8 cellular contexts compared by ENCODE assay signal in genomic region chr11:47553417-47553746, GRCh38. TPM values are rescaled to one million over a fixed set of nuclear protein-coding genes. Genes with fewer than 3 reads are reported as not detected.
A peak's percentile ranks its signal among the peaks of the same experiment; 100 is the strongest.
DNase-seq lines count a peak whose midpoint lies in the region; ATAC-seq, FAIRE-seq and TF ChIP-seq lines count a peak whose summit lies in the region.

No MANE protein-coding gene starts in this region.

- peak overlapping the region; percentile 47 for H3K27ac ChIP-seq in astrocyte (ENCODE audit: low read depth, low read length)
- peak overlapping the region; percentile 94 for H3K27ac ChIP-seq in left lung
- peak overlapping the region; percentile 94 to 96 for H3K27ac ChIP-seq in tibial artery

- H3K27me3 Mint-ChIP-seq in astrocyte (ENCODE audit: low read depth, unreplicated experiment): no peaks in the 10 kb centered on the region

- intact Hi-C loops in left lung (cut with DNase I): loop anchor here in 1 of 2 donors (10.0 kb wide), 1 partner anchor 69 kb away; no protein-coding TSS in a partner anchor
- intact Hi-C loops in tibial artery (cut with DNase I; ENCODE audit: low total_unique reads): loop anchor here (10.0 kb wide), 1 partner anchor 59 kb away; no protein-coding TSS in a partner anchor

- H3K4me1 Mint-ChIP-seq in astrocyte (ENCODE audit: low read depth, unreplicated experiment): peaks cover 13% of the 10 kb centered on the region

- H3K4me3 ChIP-seq in BJ (ENCODE audit: low read depth, low read length) (peak overlapping the region; percentile 31), astrocyte (ENCODE audit: insufficient read depth, low read depth, low read length) (peak overlapping the region; percentile 76), left lung (peak overlapping the region; percentile 96 to 98), tibial artery (peak overlapping the region; percentile 97 to 98)

- H3K9me3 ChIP-seq in astrocyte (ENCODE audit: insufficient read depth, low read depth, low read length) (no peaks in the 10 kb centered on the region), left lung (no peaks in the 10 kb centered on the region), tibial artery (no peaks in the 10 kb centered on the region)

- peak overlapping the region; percentile 97 for H3K4me2 ChIP-seq in astrocyte (ENCODE audit: low read length)

- peak overlapping the region; percentile 77 for H3K9ac ChIP-seq in astrocyte (ENCODE audit: low read length)

- FAIRE-seq in astrocyte (lab: Jason Lieb, UNC): no peak

- CTCF ChIA-PET in BJ (lab: Yijun Ruan, JAX): interaction anchor here (0.6 to 5.7 kb wide), 11 partner anchors 11 to 118 kb away, joined by 3 to 45 read pairs (median 4); partner anchors contain the start of gene PTPMT1

- peak overlapping the region; percentile 10 for H3K27ac Mint-ChIP-seq in astrocyte (ENCODE audit: unreplicated experiment)

- peaks cover 49% of the 10 kb centered on the region for H3K79me2 ChIP-seq in astrocyte (ENCODE audit: insufficient read depth, low read length)

- no peak for TF ChIP-seq CTCF in BJ (IDR thresholded peaks at IDR 0.05; ENCODE audit: insufficient read depth, low read depth, low read length)
- TF ChIP-seq CTCF in astrocyte (IDR thresholded peaks at IDR 0.05; ENCODE audit: insufficient read depth, low read depth, low read length): no peak
- TF ChIP-seq CTCF in left lung (IDR thresholded peaks at IDR 0.05): peak in 1 of 2 donors; percentile 29
- TF ChIP-seq CTCF in tibial artery (IDR thresholded peaks at IDR 0.05): no peak

- no peaks in the 10 kb centered on the region for H3K27me3 ChIP-seq in BJ (ENCODE audit: control insufficient read depth, insufficient read depth, low read length)
- no peaks in the 10 kb centered on the region for H3K27me3 ChIP-seq in astrocyte (ENCODE audit: insufficient read depth, low read length)
- no peaks in the 10 kb centered on the region for H3K27me3 ChIP-seq in left lung
- no peaks in the 10 kb centered on the region for H3K27me3 ChIP-seq in tibial artery

- peak overlapping the region; percentile 78 for H3K4me3 Mint-ChIP-seq in astrocyte (ENCODE audit: unreplicated experiment)

- H2AFZ ChIP-seq in astrocyte (ENCODE audit: low read depth, low read length): peak overlapping the region; percentile 99

- H3K4me1 ChIP-seq in astrocyte (ENCODE audit: insufficient read depth, low read length): peaks cover 6% of the 10 kb centered on the region
- peaks cover 9 to 44% of the 10 kb centered on the region in 2 donors for H3K4me1 ChIP-seq in left lung
- H3K4me1 ChIP-seq in tibial artery: peaks cover 0 to 39% (median 26%) of the 10 kb centered on the region in 4 donors

- H3K36me3 Mint-ChIP-seq in astrocyte (ENCODE audit: low read depth, unreplicated experiment): peaks cover 5% of the 10 kb centered on the region

- peak; percentile 26 for ATAC-seq in GM19463 (IDR thresholded peaks at IDR 0.05; ENCODE audit: unreplicated experiment)
- peak; percentile 26 for ATAC-seq in HG03520 (IDR thresholded peaks at IDR 0.05; ENCODE audit: unreplicated experiment)
- ATAC-seq in left lung: peak; percentile 12

- H3K9me3 Mint-ChIP-seq in astrocyte (ENCODE audit: unreplicated experiment): no peaks in the 10 kb centered on the region

- DNase-seq in BJ (ENCODE audit: low read depth) (no peak), astrocyte (ENCODE audit: low read depth) (no peak), left lung (no peak), tibial artery (peak in 1 of 2 donors; percentile 42), H4 (ENCODE audit: low spot score) (no peak), NCI-H1048 (lab: John Stamatoyannopoulos, UW) (no peak)

- H3K36me3 ChIP-seq in BJ (ENCODE audit: control insufficient read depth, insufficient read depth, low read length): no peaks in the 10 kb centered on the region
- no peaks in the 10 kb centered on the region for H3K36me3 ChIP-seq in astrocyte (ENCODE audit: insufficient read depth, low read length)
- no peaks in the 10 kb centered on the region for H3K36me3 ChIP-seq in left lung
- no peaks in the 10 kb centered on the region for H3K36me3 ChIP-seq in tibial artery

- H4K20me1 ChIP-seq in astrocyte (ENCODE audit: insufficient read depth, low read length): peaks cover 39% of the 10 kb centered on the region

- POLR2A ChIA-PET in BJ (lab: Charles Lee): interaction anchor here (0.6 kb wide), 1 partner anchor 28 kb away, joined by 5 read pairs; no protein-coding TSS in a partner anchor

RNA-seq across cellular contexts. Expression of gene CELF1, which starts 0.5 kb away (rescaled TPM):
- polyA plus RNA-seq in BJ (2011; rRNA removed): 73.5 and 85.4 TPM in 2 replicates
- polyA minus RNA-seq in BJ (2011; rRNA and poly(A)+ RNA removed): 121 and 134 TPM in 2 replicates
- 92.8 and 101 TPM in 2 replicates for total RNA-seq in astrocyte
- 100 to 1,000 TPM in 1 of 2 donors, 10 to 100 TPM in 1; 76.8 to 107 TPM for total RNA-seq in left lung
- total RNA-seq in H4 (2014; rRNA removed; shearing (Covaris generic)): 52.1 and 58.8 TPM in 2 replicates

RNA-seq across cellular contexts. Expression of gene PTPMT1, which starts 12.0 kb away (rescaled TPM):
- 61.9 and 69.4 TPM in 2 replicates for polyA plus RNA-seq in BJ (2011; rRNA removed)
- polyA minus RNA-seq in BJ (2011; rRNA and poly(A)+ RNA removed): 15.7 and 19.0 TPM in 2 replicates
- 32.4 and 33.9 TPM in 2 replicates for total RNA-seq in astrocyte
- total RNA-seq in left lung: 10 to 100 TPM; 61.4 to 75.2 TPM
- 108 and 137 TPM in 2 replicates for total RNA-seq in H4 (2014; rRNA removed; shearing (Covaris generic))

RNA-seq across cellular contexts. Expression of gene KBTBD4, which starts 25.4 kb away (rescaled TPM):
- polyA plus RNA-seq in BJ (2011; rRNA removed): 21.9 and 25.5 TPM in 2 replicates
- polyA minus RNA-seq in BJ (2011; rRNA and poly(A)+ RNA removed): 18.2 and 26.6 TPM in 2 replicates
- total RNA-seq in astrocyte: 11.9 and 12.5 TPM in 2 replicates
- 10 to 100 TPM; 13.3 to 13.9 TPM for total RNA-seq in left lung
- 30.8 and 35.5 TPM in 2 replicates for total RNA-seq in H4 (2014; rRNA removed; shearing (Covaris generic))

RNA-seq across cellular contexts. Expression of gene NDUFS3, which starts 25.5 kb away (rescaled TPM):
- 85.5 and 98.0 TPM in 2 replicates for polyA plus RNA-seq in BJ (2011; rRNA removed)
- polyA minus RNA-seq in BJ (2011; rRNA and poly(A)+ RNA removed): 26.8 and 50.5 TPM in 2 replicates
- total RNA-seq in astrocyte: 80.7 and 88.7 TPM in 2 replicates
- 10 to 100 TPM; 76.2 to 89.0 TPM for total RNA-seq in left lung
- 94.6 and 122 TPM in 2 replicates for total RNA-seq in H4 (2014; rRNA removed; shearing (Covaris generic))

RNA-seq across cellular contexts. Expression of gene FAM180B, which starts 33.1 kb away (rescaled TPM):
- not detected in 2 replicates for polyA plus RNA-seq in BJ (2011; rRNA removed)
- polyA minus RNA-seq in BJ (2011; rRNA and poly(A)+ RNA removed): not detected in 2 replicates
- total RNA-seq in astrocyte (0.16 TPM in 1 of 2 replicates, not detected in the other), left lung (not detected)
- not detected in 2 replicates for total RNA-seq in H4 (2014; rRNA removed; shearing (Covaris generic))

Comparison
In these comparisons a context has a peak if more than half of its experiments do, and no peak if none do; other contexts are left out.
1. H3K4me3 ChIP-seq: peak in every context shown above with its lines; median percentile 98 in tibial artery; 97 in left lung; 76 in astrocyte; 31 in BJ.